In genomic region chr2:120771556-120772208, GRCh38 we compare ENCODE assay signal across 12 cellular contexts. TPM values are rescaled to one million over a fixed set of nuclear protein-coding genes. Genes with fewer than 3 reads are reported as not detected.
DNase-seq lines count a peak whose midpoint lies in the region; ATAC-seq, FAIRE-seq and TF ChIP-seq lines count a peak whose summit lies in the region.
"Had no signal": no experiment of that assay in that cellular context is flagged by ENCODE, and none has a peak within 500 bp of the region (broad histone marks: within the 10 kb centered on the region; RNA-seq: fewer than 3 reads in every experiment).

No MANE protein-coding gene starts in this region.

- H3K4me1 ChIP-seq in PC-3 (ENCODE audit: insufficient read depth, low read length) (peaks cover 15% of the 10 kb centered on the region), small intestine (ENCODE audit: control insufficient read depth in 2 of 2, insufficient read depth in 1 of 2, low read depth in 1 of 2, low read length in 1 of 2) (peaks cover 0 to 3% of the 10 kb centered on the region in 2 donors), A673 (ENCODE audit: insufficient read depth, low read length, poor library complexity, severe bottlenecking) (peaks cover 23% of the 10 kb centered on the region)

- intact Hi-C loops in PC-3 (cut with micrococcal nuclease), result no loop called here
- intact Hi-C loops in A673 (cut with micrococcal nuclease; ENCODE audit: unreplicated experiment), result no loop called here

- peak; percentile 97 for ATAC-seq in PC-3
- no peak for ATAC-seq in HG03196 (IDR thresholded peaks at IDR 0.05; ENCODE audit: unreplicated experiment)

- CTCF ChIA-PET in PC-3 (lab: Charles Lee), result no interaction called here
- CTCF ChIA-PET in A673 (lab: Charles Lee), result no interaction called here

- no peaks in the 10 kb centered on the region for H3F3A ChIP-seq in PC-3 (ENCODE audit: low read length, unreplicated experiment)

- H3K36me3 ChIP-seq in PC-3 (ENCODE audit: low read depth, low read length) (no peaks in the 10 kb centered on the region), small intestine (ENCODE audit: control insufficient read depth in 2 of 2, insufficient read depth in 2 of 2, low read length in 2 of 2) (no peaks in the 10 kb centered on the region), A673 (ENCODE audit: insufficient read depth, low read length, poor library complexity, severe bottlenecking) (no peaks in the 10 kb centered on the region)

- no peaks in the 10 kb centered on the region for H3K36me3 Mint-ChIP-seq in neural crest cell (ENCODE audit: low read depth)
- H3K36me3 Mint-ChIP-seq: CD8-positive, alpha-beta memory T cell had no signal

- H3K79me2 ChIP-seq in PC-3 (ENCODE audit: low read length), result no peaks in the 10 kb centered on the region

- FAIRE-seq in small intestine (lab: Jason Lieb, UNC), result no peak
- FAIRE-seq: endometrium had no signal

- H3K27me3 ChIP-seq in PC-3 (ENCODE audit: low read length), result no peaks in the 10 kb centered on the region
- H3K27me3 ChIP-seq in small intestine (ENCODE audit: control insufficient read depth in 2 of 2, insufficient read depth in 2 of 2, low read length in 2 of 2), result no peaks in the 10 kb centered on the region
- H3K27me3 ChIP-seq in A673 (replicated peaks; ENCODE audit: insufficient read depth, low read depth, low read length, poor library complexity), result no peaks in the 10 kb centered on the region

- no peak overlapping the region for H3K4me3 ChIP-seq in AG10803 (ENCODE audit: low read length)
- H3K4me3 ChIP-seq in PC-3 (ENCODE audit: low read length), result no peak overlapping the region
- H3K4me3 ChIP-seq in fibroblast of mammary gland (ENCODE audit: control insufficient read depth, low read depth, low read length), result no peak overlapping the region
- no peak overlapping the region for H3K4me3 ChIP-seq in small intestine (ENCODE audit: low read depth in 1 of 2, low read length in 2 of 2)
- H3K4me3 ChIP-seq in A673 (ENCODE audit: low read depth, low read length, poor library complexity, severe bottlenecking), result no peak overlapping the region

- 58 to 76% (median 73%) methylated on average over 7 of the region's 7 CpGs for WGBS in small intestine, 3 donors

- peak; percentile 85 for DNase-seq in AG10803 (ENCODE audit: low read depth)
- peak; percentile 76 for DNase-seq in PC-3
- peak; percentile 95 for DNase-seq in fibroblast of mammary gland (ENCODE audit: low read depth)
- DNase-seq in neural crest cell (ENCODE audit: low read depth, low spot score), result no peak
- no peak for DNase-seq in small intestine
- DNase-seq in A673 (ENCODE audit: low spot score), result no peak
- DNase-seq in mucosa of gallbladder (ENCODE audit: low spot score), result no peak

- peak overlapping the region; percentile 6; the same call in 1 of the 2 replicates for H3K4me2 ChIP-seq in PC-3 (ENCODE audit: low read length)

- H3K9me2 ChIP-seq in PC-3 (replicated peaks; ENCODE audit: low read length), result no peaks in the 10 kb centered on the region

- H3K27me3 Mint-ChIP-seq in neural crest cell (ENCODE audit: low read depth), result no peaks in the 10 kb centered on the region

- no peak overlapping the region for H3K27ac ChIP-seq in PC-3 (ENCODE audit: low read length)
- peak overlapping the region in 1 of 2 donors; percentile 46 for H3K27ac ChIP-seq in small intestine (ENCODE audit: low read depth in 1 of 2, low read length in 1 of 2)
- H3K27ac ChIP-seq in A673 (ENCODE audit: low read depth, low read length, poor library complexity, severe bottlenecking), result no peak overlapping the region
- H3K27ac ChIP-seq: HL-60 had no signal

- no peaks in the 10 kb centered on the region for H3K9me3 Mint-ChIP-seq in neural crest cell
- H3K9me3 Mint-ChIP-seq: CD8-positive, alpha-beta memory T cell had no signal

- no peak overlapping the region for H3K9ac ChIP-seq in PC-3 (ENCODE audit: low read length)

- POLR2A ChIA-PET in PC-3 (lab: Charles Lee; ENCODE audit: unreplicated experiment) (no interaction called here), A673 (lab: Charles Lee; ENCODE audit: low non-redundant PET) (no interaction called here)

- no peak for TF ChIP-seq CTCF in AG10803 (conservative IDR thresholded peaks at IDR 0.05; ENCODE audit: low read length)
- TF ChIP-seq CTCF in PC-3 (conservative IDR thresholded peaks at IDR 0.05; ENCODE audit: low read depth, low read length), result no peak
- TF ChIP-seq CTCF in fibroblast of mammary gland (conservative IDR thresholded peaks at IDR 0.05; ENCODE audit: control insufficient read depth, insufficient read depth, low read depth, low read length), result no peak
- no peak for TF ChIP-seq CTCF in neural crest cell (conservative IDR thresholded peaks at IDR 0.05)
- no peak for TF ChIP-seq CTCF in A673 (conservative IDR thresholded peaks at IDR 0.05; ENCODE audit: low read depth, low read length)

- peak overlapping the region; percentile 24 for H3K4me3 Mint-ChIP-seq in neural crest cell
- H3K4me3 Mint-ChIP-seq: CD8-positive, alpha-beta memory T cell had no signal

- peaks cover 43% of the 10 kb centered on the region for H3K4me1 Mint-ChIP-seq in neural crest cell
- H3K4me1 Mint-ChIP-seq: CD8-positive, alpha-beta memory T cell had no signal

- H3K9me3 ChIP-seq in PC-3 (ENCODE audit: low read length) (no peaks in the 10 kb centered on the region), small intestine (ENCODE audit: control insufficient read depth, low read depth) (no peaks in the 10 kb centered on the region), A673 (ENCODE audit: low read depth, low read length, poor library complexity, severe bottlenecking) (no peaks in the 10 kb centered on the region)

- BruUV-seq in PC-3 (replicated peaks; lab: Mats Ljungman, UMichigan), result no TSS peak
- no TSS peak for BruUV-seq in A673 (replicated peaks; lab: Mats Ljungman, UMichigan)

- no peaks in the 10 kb centered on the region for H4K20me1 ChIP-seq in PC-3 (ENCODE audit: low read length)

- no peak overlapping the region for H2AFZ ChIP-seq in PC-3 (ENCODE audit: low read length)

- peak overlapping the region; percentile 86 for H3K27ac Mint-ChIP-seq in neural crest cell (ENCODE audit: unreplicated experiment)
- H3K27ac Mint-ChIP-seq: CD8-positive, alpha-beta memory T cell had no signal

RNA-seq across cellular contexts. Expression of gene GLI2, which starts 36.0 kb away (rescaled TPM):
- total RNA-seq in PC-3 (2014; rRNA removed) (4.0 and 30.3 TPM in 2 replicates), neural crest cell (48.8 and 49.1 TPM in 2 replicates), A673 (2021) (8.1 and 10.4 TPM in 2 replicates), mucosa of gallbladder (9.2 TPM)
- polyA plus RNA-seq in small intestine, result 1 to 10 TPM in 1 of 3 donors, not detected in 2; 1.2 TPM
- total RNA-seq: CD8-positive, alpha-beta memory T cell; pulmonary artery endothelial cell had no signal
- polyA plus RNA-seq: CD8-positive, alpha-beta memory T cell had no signal

Comparison
In these comparisons a context has a peak if more than half of its experiments do, and no peak if none do; other contexts are left out.
1. DNase-seq: peak in AG10803 (single experiment), PC-3 (single experiment) and fibroblast of mammary gland (single experiment); none in neural crest cell (single experiment), small intestine (single experiment), A673 (single experiment) and mucosa of gallbladder (single experiment).